ENCODE assay signal across 13 cellular contexts in the genomic region with DNA sequence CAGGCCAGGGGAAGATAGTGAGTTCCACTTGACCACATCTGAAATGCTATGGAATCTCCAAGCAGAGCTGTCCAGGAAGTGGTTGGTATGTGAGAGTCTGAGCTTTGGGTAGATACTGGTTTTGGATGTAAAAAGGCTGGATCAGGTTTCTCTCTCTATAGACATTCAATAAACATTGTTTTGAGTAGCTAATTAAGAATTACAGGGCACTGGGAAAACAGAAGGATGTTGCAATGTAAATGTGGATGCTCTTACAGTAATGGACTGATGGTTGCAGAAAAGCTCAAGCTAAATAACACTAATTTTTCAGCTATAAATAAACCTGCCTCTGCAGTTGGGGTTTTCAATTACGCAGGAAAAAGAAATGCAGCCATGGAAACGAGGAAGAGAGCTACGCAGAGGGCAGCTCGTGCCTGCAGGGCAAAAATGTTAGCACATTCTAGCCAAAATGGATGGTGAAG. TPM values are rescaled to one million over a fixed set of nuclear protein-coding genes. Genes with fewer than 3 reads are reported as not detected.
DNase-seq lines count a peak whose midpoint lies in the region; ATAC-seq, FAIRE-seq and TF ChIP-seq lines count a peak whose summit lies in the region.
"Had no signal": no experiment of that assay in that cellular context is flagged by ENCODE, and none has a peak within 500 bp of the region (broad histone marks: within the 10 kb centered on the region; RNA-seq: fewer than 3 reads in every experiment).

No MANE protein-coding gene starts in this region.

- H3K27ac ChIP-seq in A549: peak overlapping the region; percentile 57 to 70
- H3K27ac ChIP-seq in kidney (ENCODE audit: low read depth in 2 of 2, low read length in 2 of 2): no peak overlapping the region
- H3K27ac ChIP-seq: esophagus squamous epithelium had no signal

- WGBS in A549 (ENCODE audit: missing lambda C conversion rate): 53% methylated on average over 4 of the region's 4 CpGs

- ATAC-seq in A549: peak in 1 of 2 experiments; percentile 34; a peak in 3 of 6 replicates
- peak; percentile 61 for ATAC-seq in SK-N-SH treated with all-trans-retinoic acid at 6 μM for 48 hours

- no peak overlapping the region for H3K4me3 ChIP-seq in A549
- no peak overlapping the region for H3K4me3 ChIP-seq in HFF-Myc (replicated peaks; ENCODE audit: low read depth, low read length)
- H3K4me3 ChIP-seq in foreskin fibroblast (ENCODE audit: low read depth in 1 of 2, low read length in 2 of 2): no peak overlapping the region
- H3K4me3 ChIP-seq in kidney (ENCODE audit: low read length in 2 of 2): no peak overlapping the region
- H3K4me3 ChIP-seq: esophagus squamous epithelium had no signal

- H3K9me3 ChIP-seq in A549 (no peaks in the 10 kb centered on the region), kidney (ENCODE audit: control insufficient read depth in 1 of 2, low read length in 2 of 2) (no peaks in the 10 kb centered on the region)
- H3K9me3 ChIP-seq: Caco-2, esophagus squamous epithelium had no signal

- CTCF ChIA-PET in A549 (lab: Yijun Ruan, JAX): interaction anchor here (0.5 to 2.6 kb wide), 4 partner anchors 12 to 916 kb away, joined by 3 to 10 read pairs (median 6); a partner anchor contains a TSS

- no peak for TF ChIP-seq EP300 in A549 (IDR thresholded peaks at IDR 0.05)

- peak in 1 of 2 experiments; percentile 12 for DNase-seq in A549 (ENCODE audit: low read depth in 1 of 2, low spot score in 1 of 2)
- peak; percentile 31 for DNase-seq in HFF-Myc (ENCODE audit: extremely low read depth, low read depth)
- DNase-seq in foreskin fibroblast: peak; percentile 54 to 72
- no peak for DNase-seq in GM20000 (ENCODE audit: low spot score)
- no peak for DNase-seq in NCI-H524 (lab: John Stamatoyannopoulos, UW)
- no peak for DNase-seq in kidney
- DNase-seq in posterior cingulate gyrus: no peak
- DNase-seq: activated gamma-delta T cell, Caco-2, esophagus squamous epithelium, NCI-H1930 had no signal

- H3K4me2 ChIP-seq in A549: peak overlapping the region; percentile 21

- TF ChIP-seq POLR2A in A549 (IDR thresholded peaks at IDR 0.05; ENCODE audit: low read length): no peak

- H3K4me1 ChIP-seq in A549 (peaks cover 47% of the 10 kb centered on the region), kidney (ENCODE audit: control insufficient read depth in 1 of 2, insufficient read depth in 1 of 2, low read depth in 1 of 2, low read length in 2 of 2) (peaks cover 5 to 9% of the 10 kb centered on the region in 2 donors)

- intact Hi-C loops in kidney (cut with DNase I): no loop called here
- intact Hi-C loops in posterior cingulate gyrus (cut with DNase I): no loop called here

- H3K36me3 ChIP-seq in kidney (ENCODE audit: control insufficient read depth in 1 of 2, insufficient read depth in 2 of 2, low read length in 2 of 2): no peaks in the 10 kb centered on the region
- H3K36me3 ChIP-seq: esophagus squamous epithelium had no signal

- H3K9ac ChIP-seq in kidney (ENCODE audit: low read length in 2 of 2): no peak overlapping the region

- POLR2A ChIA-PET in A549 (lab: Yijun Ruan, JAX): interaction anchor here (0.5 kb wide), 1 partner anchor 28 kb away, joined by 3 read pairs; no protein-coding TSS in a partner anchor

- TF ChIP-seq RAD21 in A549 (conservative IDR thresholded peaks at IDR 0.05 in 1 of 2, IDR thresholded peaks at IDR 0.05 in 1 of 2): no peak

- TF ChIP-seq CTCF in A549 (IDR thresholded peaks at IDR 0.05) (no peak), HFF-Myc (IDR thresholded peaks at IDR 0.05; ENCODE audit: low read depth, low read length, missing control alignments) (no peak), foreskin fibroblast (IDR thresholded peaks at IDR 0.05; ENCODE audit: low read depth, low read length) (no peak), GM20000 (IDR thresholded peaks at IDR 0.05; ENCODE audit: extremely low read depth, missing control alignments) (no peak), kidney (IDR thresholded peaks at IDR 0.05; ENCODE audit: borderline replicate concordance, extremely low read depth, insufficient read depth) (no peak)

- FAIRE-seq in A549 (lab: Jason Lieb, UNC) (no peak), kidney (lab: Jason Lieb, UNC) (no peak)

TF ChIP-seq in A549, 52 proteins besides CTCF, POLR2A, EP300 and RAD21 (continues in another document):
- no peak for TF ChIP-seq PHF8 (IDR thresholded peaks at IDR 0.05; ENCODE audit: borderline replicate concordance, low read depth)
- no peak for TF ChIP-seq JUNB (IDR thresholded peaks at IDR 0.05)
- no peak for TF ChIP-seq MAFK (IDR thresholded peaks at IDR 0.05; ENCODE audit: partially characterized antibody)
- TF ChIP-seq TFCP2L1 (CRISPR knock-in tag; IDR thresholded peaks at IDR 0.05): no peak
- TF ChIP-seq HOXB13 (CRISPR knock-in tag; IDR thresholded peaks at IDR 0.05; ENCODE audit: low read depth): no peak
- TF ChIP-seq NR3C1 (IDR thresholded peaks at IDR 0.05): no peak
- TF ChIP-seq JUN (IDR thresholded peaks at IDR 0.05): no peak
- TF ChIP-seq CHD4 (IDR thresholded peaks at IDR 0.05; ENCODE audit: borderline replicate concordance): no peak
- TF ChIP-seq EHMT2 (IDR thresholded peaks at IDR 0.05; ENCODE audit: low read depth): no peak
- no peak for TF ChIP-seq MYC (IDR thresholded peaks at IDR 0.05; ENCODE audit: borderline replicate concordance, low read length)
- TF ChIP-seq RFX5 (IDR thresholded peaks at IDR 0.05): no peak
- TF ChIP-seq, protein P1, sequence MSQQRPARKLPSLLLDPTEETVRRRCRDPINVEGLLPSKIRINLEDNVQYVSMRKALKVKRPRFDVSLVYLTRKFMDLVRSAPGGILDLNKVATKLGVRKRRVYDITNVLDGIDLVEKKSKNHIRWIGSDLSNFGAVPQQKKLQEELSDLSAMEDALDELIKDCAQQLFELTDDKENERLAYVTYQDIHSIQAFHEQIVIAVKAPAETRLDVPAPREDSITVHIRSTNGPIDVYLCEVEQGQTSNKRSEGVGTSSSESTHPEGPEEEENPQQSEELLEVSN (IDR thresholded peaks at IDR 0.05; ENCODE audit: borderline replicate concordance, low read depth): no peak
- TF ChIP-seq, protein P2, sequence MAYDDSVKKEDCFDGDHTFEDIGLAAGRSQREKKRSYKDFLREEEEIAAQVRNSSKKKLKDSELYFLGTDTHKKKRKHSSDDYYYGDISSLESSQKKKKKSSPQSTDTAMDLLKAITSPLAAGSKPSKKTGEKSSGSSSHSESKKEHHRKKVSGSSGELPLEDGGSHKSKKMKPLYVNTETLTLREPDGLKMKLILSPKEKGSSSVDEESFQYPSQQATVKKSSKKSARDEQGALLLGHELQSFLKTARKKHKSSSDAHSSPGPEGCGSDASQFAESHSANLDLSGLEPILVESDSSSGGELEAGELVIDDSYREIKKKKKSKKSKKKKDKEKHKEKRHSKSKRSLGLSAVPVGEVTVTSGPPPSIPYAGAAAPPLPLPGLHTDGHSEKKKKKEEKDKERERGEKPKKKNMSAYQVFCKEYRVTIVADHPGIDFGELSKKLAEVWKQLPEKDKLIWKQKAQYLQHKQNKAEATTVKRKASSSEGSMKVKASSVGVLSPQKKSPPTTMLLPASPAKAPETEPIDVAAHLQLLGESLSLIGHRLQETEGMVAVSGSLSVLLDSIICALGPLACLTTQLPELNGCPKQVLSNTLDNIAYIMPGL (CRISPR knock-in tag; IDR thresholded peaks at IDR 0.05; ENCODE audit: borderline replicate concordance): no peak
- no peak for TF ChIP-seq CEBPB (IDR thresholded peaks at IDR 0.05)

TF ChIP-seq in SK-N-SH treated with all-trans-retinoic acid at 6 μM for 48 hours, 23 proteins besides CTCF, POLR2A, EP300 and RAD21 (continues in another document):
- TF ChIP-seq, protein P3, sequence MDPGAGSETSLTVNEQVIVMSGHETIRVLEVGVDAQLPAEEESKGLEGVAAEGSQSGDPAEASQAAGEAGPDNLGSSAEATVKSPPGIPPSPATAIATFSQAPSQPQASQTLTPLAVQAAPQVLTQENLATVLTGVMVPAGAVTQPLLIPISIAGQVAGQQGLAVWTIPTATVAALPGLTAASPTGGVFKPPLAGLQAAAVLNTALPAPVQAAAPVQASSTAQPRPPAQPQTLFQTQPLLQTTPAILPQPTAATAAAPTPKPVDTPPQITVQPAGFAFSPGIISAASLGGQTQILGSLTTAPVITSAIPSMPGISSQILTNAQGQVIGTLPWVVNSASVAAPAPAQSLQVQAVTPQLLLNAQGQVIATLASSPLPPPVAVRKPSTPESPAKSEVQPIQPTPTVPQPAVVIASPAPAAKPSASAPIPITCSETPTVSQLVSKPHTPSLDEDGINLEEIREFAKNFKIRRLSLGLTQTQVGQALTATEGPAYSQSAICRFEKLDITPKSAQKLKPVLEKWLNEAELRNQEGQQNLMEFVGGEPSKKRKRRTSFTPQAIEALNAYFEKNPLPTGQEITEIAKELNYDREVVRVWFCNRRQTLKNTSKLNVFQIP (CRISPR knock-in tag; IDR thresholded peaks at IDR 0.05; ENCODE audit: borderline replicate concordance, low read depth): no peak
- TF ChIP-seq, protein P4, sequence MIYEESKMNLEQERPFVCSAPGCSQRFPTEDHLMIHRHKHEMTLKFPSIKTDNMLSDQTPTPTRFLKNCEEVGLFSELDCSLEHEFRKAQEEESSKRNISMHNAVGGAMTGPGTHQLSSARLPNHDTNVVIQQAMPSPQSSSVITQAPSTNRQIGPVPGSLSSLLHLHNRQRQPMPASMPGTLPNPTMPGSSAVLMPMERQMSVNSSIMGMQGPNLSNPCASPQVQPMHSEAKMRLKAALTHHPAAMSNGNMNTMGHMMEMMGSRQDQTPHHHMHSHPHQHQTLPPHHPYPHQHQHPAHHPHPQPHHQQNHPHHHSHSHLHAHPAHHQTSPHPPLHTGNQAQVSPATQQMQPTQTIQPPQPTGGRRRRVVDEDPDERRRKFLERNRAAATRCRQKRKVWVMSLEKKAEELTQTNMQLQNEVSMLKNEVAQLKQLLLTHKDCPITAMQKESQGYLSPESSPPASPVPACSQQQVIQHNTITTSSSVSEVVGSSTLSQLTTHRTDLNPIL (CRISPR knock-in tag; IDR thresholded peaks at IDR 0.05; ENCODE audit: low read depth): no peak

RNA-seq across cellular contexts. Expression of a gene that starts 13.4 kb away (rescaled TPM):
- 1.6 and 1.9 TPM in 2 replicates for polyA plus RNA-seq in A549 (2011; rRNA removed)
- 0.36 and 0.70 TPM in 2 replicates for polyA plus RNA-seq in A549 (2012; cell fraction: cytosol; rRNA removed)
- polyA plus RNA-seq in A549 (2012; cell fraction: nucleus; rRNA removed): 0.32 and 0.83 TPM in 2 replicates
- polyA plus RNA-seq in A549 (2017; fragmentation: RNase III; extraction: RNeasy Plus Mini Kit Qiagen cat#74134 plus additional on column Dnase treatment): 0.54 to 2.0 TPM (median 1.3 TPM) in 3 replicates
- 1.2 and 2.7 TPM in 2 replicates for polyA minus RNA-seq in A549 (2011; rRNA and poly(A)+ RNA removed)
- not detected for total RNA-seq in kidney
- polyA plus RNA-seq in kidney (ENCODE audit: insufficient read depth, low read depth, low replicate concordance): not detected
- total RNA-seq: Caco-2, esophagus squamous epithelium, urinary bladder had no signal

Comparison
In these comparisons a context has a peak if more than half of its experiments do, and no peak if none do; other contexts are left out.
1. DNase-seq: peak in HFF-Myc (single experiment) and foreskin fibroblast (2 of 2); none in GM20000 (single experiment), NCI-H524 (0 of 2), kidney (single experiment) and posterior cingulate gyrus (0 of 10).
2. H3K27ac ChIP-seq: peak in A549 (2 of 2); none in kidney (0 of 2).